1 cellular context compared by ENCODE assay signal in the genomic region with DNA sequence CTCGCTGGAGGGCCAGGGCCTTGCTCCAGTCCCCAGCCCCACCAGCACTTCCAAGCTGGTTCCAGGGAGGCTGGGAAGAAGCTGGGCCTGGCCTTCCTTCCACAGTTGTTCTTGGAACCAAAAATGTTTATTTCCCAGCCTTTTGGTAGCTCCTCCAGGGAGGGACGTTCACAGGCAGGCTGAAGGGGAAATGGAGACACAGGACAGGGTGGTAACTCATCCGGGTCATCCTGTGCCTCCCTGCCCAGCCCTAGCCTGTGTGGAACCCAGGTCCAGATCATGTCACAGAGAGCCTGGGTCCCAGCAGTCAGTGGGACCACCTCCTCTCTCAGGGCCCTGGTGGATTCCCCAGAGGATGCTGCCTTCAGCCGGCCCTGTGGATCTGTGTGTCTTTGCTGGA.
TF ChIP-seq lines count a peak whose summit lies in the region.

No MANE protein-coding gene starts in this region.

TF ChIP-seq in HepG2, 621 proteins besides CTCF, POLR2A, EP300 and RAD21:
- no peak for TF ChIP-seq HDAC1 (CRISPR knock-in tag; IDR thresholded peaks at IDR 0.05)
- no peak for TF ChIP-seq ZC3H13 (CRISPR knock-in tag; IDR thresholded peaks at IDR 0.05)
- peak; percentile 68; the same call in 1 of the 2 replicates for TF ChIP-seq ZNF30 (CRISPR knock-in tag; IDR thresholded peaks at IDR 0.05)
- TF ChIP-seq SRY (CRISPR knock-in tag; IDR thresholded peaks at IDR 0.05) = no peak
- TF ChIP-seq HNF4A (CRISPR knock-in tag; IDR thresholded peaks at IDR 0.05) = no peak
- no peak for TF ChIP-seq RNF2 (conservative IDR thresholded peaks at IDR 0.05; ENCODE audit: low read depth)
